35 cellular contexts compared by ENCODE assay signal in the genomic region with DNA sequence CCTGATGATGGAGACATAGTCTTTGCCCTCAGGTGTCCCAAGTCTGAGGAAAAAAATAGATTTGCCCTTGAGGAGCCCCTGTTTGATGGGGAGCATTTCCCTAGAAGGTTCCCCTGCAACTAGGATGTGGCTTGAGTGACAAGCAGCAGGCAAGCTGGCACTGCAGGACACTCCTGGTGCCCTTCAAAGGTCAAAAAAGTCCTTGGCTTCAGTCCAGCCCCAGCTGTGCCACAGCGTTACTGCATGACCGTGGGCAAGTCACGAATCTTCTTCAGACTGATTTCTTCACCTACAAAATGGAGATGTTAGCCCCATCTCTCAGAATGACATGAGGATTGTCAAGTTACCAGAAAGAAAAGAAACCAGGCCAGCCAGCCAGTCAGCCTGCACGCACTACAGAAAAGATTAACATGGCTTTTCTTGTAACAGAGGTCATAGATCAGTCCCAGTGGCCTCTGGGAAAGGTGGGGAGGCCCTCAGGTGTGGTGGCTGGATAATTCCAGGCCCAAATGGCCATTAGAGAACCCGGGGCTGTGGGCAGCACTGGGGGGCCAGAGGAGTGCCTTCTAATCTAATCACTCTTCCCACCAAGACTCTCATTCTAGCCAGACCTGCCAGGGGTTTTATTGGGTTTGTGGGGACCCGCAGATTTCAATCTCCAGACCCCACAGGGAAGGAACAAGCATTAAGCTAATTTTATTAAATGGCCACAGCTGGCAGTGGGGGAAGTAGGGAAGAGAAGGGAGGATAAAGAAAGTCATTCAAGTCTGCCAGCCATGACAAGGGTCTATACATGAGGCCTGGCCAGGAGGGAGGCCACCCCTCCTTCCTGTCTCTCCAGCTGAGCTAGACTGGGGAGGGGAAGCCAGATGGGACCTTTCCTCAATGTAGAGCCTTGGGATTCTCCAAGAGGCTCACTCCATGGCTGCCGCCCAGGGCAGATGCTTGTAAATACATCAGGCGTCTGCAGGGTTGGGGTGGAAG. TPM values are rescaled to one million over a fixed set of nuclear protein-coding genes. Genes with fewer than 3 reads are reported as not detected.
DNase-seq lines count a peak whose midpoint lies in the region; ATAC-seq, FAIRE-seq and TF ChIP-seq lines count a peak whose summit lies in the region.
"Had no signal": no experiment of that assay in that cellular context is flagged by ENCODE, and none has a peak within 500 bp of the region (broad histone marks: within the 10 kb centered on the region; RNA-seq: fewer than 3 reads in every experiment).

No MANE protein-coding gene starts in this region.

- DNase-seq in NCI-H82 treated with DMSO at 0.1 percent for 48 hours (lab: John Stamatoyannopoulos, UW; ENCODE audit: unreplicated experiment): peak; percentile 55
- no peak for DNase-seq in K562 (ENCODE audit: extremely low read depth in 1 of 4, low spot score in 3 of 4)
- no peak for DNase-seq in left colon
- DNase-seq in small intestine: peak; percentile 15
- no peak for DNase-seq in T-helper 2 cell treated with Interferon-gamma antibody and Interleukin-4, amounts not matched to agents 5 μg/mL and 100 μg/mL, for 36 hours (ENCODE audit: low spot score)
- no peak for DNase-seq in stomach
- DNase-seq in esophagus squamous epithelium (lab: John Stamatoyannopoulos, UW): no peak
- DNase-seq: activated CD8-positive, alpha-beta T cell treated with anti-CD3 and anti-CD28 coated beads for 36 hours; activated T-cell treated with anti-CD3 and anti-CD28 coated beads for 4 hours; colonic mucosa; effector memory CD8-positive, alpha-beta T cell; EL; natural killer cell; NCI-H1092 treated with DMSO at 0.1 percent for 48 hours; NCI-H187; NCI-H2171; NCI-H510A treated with DMSO at 0.1 percent for 48 hours; right cardiac atrium; stimulated activated CD4-positive, alpha-beta T cell treated with anti-CD3 and anti-CD28 coated beads, Interleukin-4, amount 100 ng/mL, for 4 hours; stimulated activated naive B cell treated with anti-CD40 and anti-IgM and Interleukin-4, amounts not matched to agents 10 μg/mL and 1 μg/mL and 100 μg/mL, for 72 hours; testis; uterus had no signal

- peak overlapping the region in 1 of 2 experiments; percentile 52; a peak in 1 of 4 replicates for H3K9ac ChIP-seq in K562 (ENCODE audit: insufficient read depth in 1 of 2, low read depth in 2 of 2, low read length in 2 of 2)

- ATAC-seq in K562 (no peak), left colon (peak; percentile 26)
- ATAC-seq: activated CD8-positive, alpha-beta T cell treated with anti-CD3 and anti-CD28 coated beads for 36 hours; activated naive CD4-positive, alpha-beta T cell treated with anti-CD3 and anti-CD28 coated beads, Interleukin-2, amount 50 U/mL, for 72 hours; effector memory CD8-positive, alpha-beta T cell; GM12878; GM23338; natural killer cell; Panc1; right cardiac atrium; stimulated activated naive B cell treated with anti-CD40 and anti-IgM and Interleukin-4, amounts not matched to agents 10 μg/mL and 1 μg/mL and 100 μg/mL, for 72 hours had no signal

- intact Hi-C loops in K562 (cut with micrococcal nuclease) (no loop called here), left colon (cut with DNase I, micrococcal nuclease) (no loop called here), stomach (cut with DNase I; ENCODE audit: low total_unique reads) (no loop called here), esophagus squamous epithelium (cut with DNase I) (no loop called here)

- no peaks in the 10 kb centered on the region for H4K20me1 ChIP-seq in K562 (replicated peaks; ENCODE audit: control insufficient read depth, insufficient read depth, low read length)

- no peaks in the 10 kb centered on the region for H3K9me1 ChIP-seq in K562 (ENCODE audit: control insufficient read depth, insufficient read depth, low read length)

- POLR2A ChIA-PET in K562 (lab: Yijun Ruan, JAX): interaction anchor here (0.7 to 1.2 kb wide), 3 partner anchors 9 to 843 kb away, joined by 3 to 4 read pairs (median 3); no protein-coding TSS in a partner anchor

- H2AFZ ChIP-seq in K562 (ENCODE audit: low read depth, low read length): no peak overlapping the region
- H2AFZ ChIP-seq: GM23338 had no signal

- CTCF ChIA-PET in K562 (lab: Yijun Ruan, JAX; ENCODE audit: low intra/inter-chr PET ratio): no interaction called here

- in situ Hi-C loops in K562 (cut with MboI): no loop called here

- WGBS in K562 (ENCODE audit: insufficient coverage, low coverage, missing lambda C conversion rate): 12% methylated on average over 8 of the region's 8 CpGs
- WGBS in small intestine, 3 donors: 43 to 67% (median 52%) methylated on average over 8 of the region's 8 CpGs
- WGBS in stomach, 5 donors: 66 to 73% (median 68%) methylated on average over 8 of the region's 8 CpGs
- 77 to 78% methylated on average over 4 to 7 of the region's 8 CpGs for WGBS in esophagus squamous epithelium, 2 donors

- no peak overlapping the region for H3K4me2 ChIP-seq in K562 (ENCODE audit: insufficient read depth, low read length)
- H3K4me2 ChIP-seq: GM23338 had no signal

- H3K9me3 Mint-ChIP-seq in T-helper 2 cell treated with Interferon-gamma antibody and Interleukin-4, amounts not matched to agents 5 μg/mL and 100 μg/mL, for 36 hours: no peaks in the 10 kb centered on the region
- H3K9me3 Mint-ChIP-seq: activated CD8-positive, alpha-beta T cell treated with anti-CD3 and anti-CD28 coated beads for 36 hours; activated naive CD4-positive, alpha-beta T cell treated with anti-CD3 and anti-CD28 coated beads, Interleukin-2, amount 50 U/mL, for 72 hours; effector memory CD8-positive, alpha-beta T cell; GM23338; natural killer cell; stimulated activated naive B cell treated with anti-CD40 and anti-IgM and Interleukin-4, amounts not matched to agents 10 μg/mL and 1 μg/mL and 100 μg/mL, for 72 hours had no signal

- TF ChIP-seq RAD21 in K562 (CRISPR knock-in tag; conservative IDR thresholded peaks at IDR 0.05 in 1 of 2, IDR thresholded peaks at IDR 0.05 in 1 of 2): no peak

- no peaks in the 10 kb centered on the region for H3K36me3 ChIP-seq in K562 (ENCODE audit: control insufficient read depth, insufficient read depth, low read length)
- H3K36me3 ChIP-seq in small intestine (ENCODE audit: control insufficient read depth in 2 of 2, insufficient read depth in 2 of 2, low read length in 2 of 2): no peaks in the 10 kb centered on the region
- no peaks in the 10 kb centered on the region for H3K36me3 ChIP-seq in stomach
- H3K36me3 ChIP-seq in esophagus squamous epithelium: no peaks in the 10 kb centered on the region
- H3K36me3 ChIP-seq: colonic mucosa, esophagus muscularis mucosa, uterus had no signal

- TF ChIP-seq CTCF in K562 (IDR thresholded peaks at IDR 0.05 in 2 of 3, conservative IDR thresholded peaks at IDR 0.05 in 1 of 3; ENCODE audit: insufficient read depth in 2 of 3, low read depth in 1 of 3, low read length in 3 of 3): no peak
- no peak for TF ChIP-seq CTCF in stomach (IDR thresholded peaks at IDR 0.05)
- TF ChIP-seq CTCF in esophagus squamous epithelium (IDR thresholded peaks at IDR 0.05): no peak

- TF ChIP-seq EP300 in K562 (IDR thresholded peaks at IDR 0.05; ENCODE audit: low read length): no peak
- TF ChIP-seq EP300 in stomach (IDR thresholded peaks at IDR 0.05): no peak

- peaks cover 2% of the 10 kb centered on the region for H3K4me1 Mint-ChIP-seq in T-helper 2 cell treated with Interferon-gamma antibody and Interleukin-4, amounts not matched to agents 5 μg/mL and 100 μg/mL, for 36 hours (ENCODE audit: low read depth)
- H3K4me1 Mint-ChIP-seq: natural killer cell had no signal

- TF ChIP-seq POLR2A in K562 (conservative IDR thresholded peaks at IDR 0.05): no peak
- no peak for TF ChIP-seq POLR2A in stomach (IDR thresholded peaks at IDR 0.05)
- no peak for TF ChIP-seq POLR2A in esophagus squamous epithelium (IDR thresholded peaks at IDR 0.05)

- no peak overlapping the region for H3K27ac ChIP-seq in K562 (ENCODE audit: extremely low read depth, low read depth, low read length)
- H3K27ac ChIP-seq in small intestine (ENCODE audit: low read depth in 1 of 2, low read length in 1 of 2): no peak overlapping the region
- no peak overlapping the region for H3K27ac ChIP-seq in stomach
- H3K27ac ChIP-seq in esophagus squamous epithelium: no peak overlapping the region
- H3K27ac ChIP-seq: colonic mucosa, esophagus muscularis mucosa, testis, uterus had no signal

- H3K27me3 Mint-ChIP-seq in T-helper 2 cell treated with Interferon-gamma antibody and Interleukin-4, amounts not matched to agents 5 μg/mL and 100 μg/mL, for 36 hours (ENCODE audit: low read depth): peaks cover 59% of the 10 kb centered on the region

- no peak for FAIRE-seq in K562 (lab: Jason Lieb, UNC)
- FAIRE-seq in small intestine (lab: Jason Lieb, UNC): no peak
- FAIRE-seq: bronchial epithelial cell, D721Med, frontal cortex, GM12878, TTC549 had no signal

- H3K4me3 ChIP-seq in K562: no peak overlapping the region
- no peak overlapping the region for H3K4me3 ChIP-seq in small intestine (ENCODE audit: low read depth in 1 of 2, low read length in 2 of 2)
- no peak overlapping the region for H3K4me3 ChIP-seq in stomach
- H3K4me3 ChIP-seq in esophagus squamous epithelium: no peak overlapping the region
- H3K4me3 ChIP-seq: colonic mucosa, esophagus muscularis mucosa, GM12878, GM23338, testis, uterus had no signal

- no peaks in the 10 kb centered on the region for H3K9me3 ChIP-seq in K562 (replicated peaks; ENCODE audit: control insufficient read depth, insufficient read depth, low read depth, low read length)
- no peaks in the 10 kb centered on the region for H3K9me3 ChIP-seq in small intestine (ENCODE audit: control insufficient read depth, low read depth)
- H3K9me3 ChIP-seq in stomach: no peaks in the 10 kb centered on the region
- no peaks in the 10 kb centered on the region for H3K9me3 ChIP-seq in esophagus squamous epithelium
- H3K9me3 ChIP-seq: colonic mucosa, esophagus muscularis mucosa, testis, uterus had no signal

- H3K4me1 ChIP-seq in K562 (replicated peaks in 1 of 2; ENCODE audit: control insufficient read depth in 2 of 2, insufficient read depth in 2 of 2, low read length in 2 of 2): peaks cover 0 to 10% of the 10 kb centered on the region in 2 experiments; a peak in 2 of 5 replicates
- peaks cover 0 to 4% of the 10 kb centered on the region in 2 donors for H3K4me1 ChIP-seq in small intestine (ENCODE audit: control insufficient read depth in 2 of 2, insufficient read depth in 1 of 2, low read depth in 1 of 2, low read length in 1 of 2)
- H3K4me1 ChIP-seq in stomach: peaks cover 8 to 11% (median 10%) of the 10 kb centered on the region in 4 donors
- peaks cover 8 to 13% (median 10%) of the 10 kb centered on the region in 3 donors for H3K4me1 ChIP-seq in esophagus squamous epithelium

- H3K27ac Mint-ChIP-seq in T-helper 2 cell treated with Interferon-gamma antibody and Interleukin-4, amounts not matched to agents 5 μg/mL and 100 μg/mL, for 36 hours: no peak overlapping the region
- H3K27ac Mint-ChIP-seq: activated CD8-positive, alpha-beta T cell treated with anti-CD3 and anti-CD28 coated beads for 36 hours; activated naive CD4-positive, alpha-beta T cell treated with anti-CD3 and anti-CD28 coated beads, Interleukin-2, amount 50 U/mL, for 72 hours; effector memory CD8-positive, alpha-beta T cell; GM23338; natural killer cell; stimulated activated naive B cell treated with anti-CD40 and anti-IgM and Interleukin-4, amounts not matched to agents 10 μg/mL and 1 μg/mL and 100 μg/mL, for 72 hours had no signal

- H3K36me3 Mint-ChIP-seq in T-helper 2 cell treated with Interferon-gamma antibody and Interleukin-4, amounts not matched to agents 5 μg/mL and 100 μg/mL, for 36 hours (ENCODE audit: low read depth): no peaks in the 10 kb centered on the region
- H3K36me3 Mint-ChIP-seq: activated naive CD4-positive, alpha-beta T cell treated with anti-CD3 and anti-CD28 coated beads, Interleukin-2, amount 50 U/mL, for 72 hours; CD14-positive monocyte; natural killer cell; stimulated activated naive B cell treated with anti-CD40 and anti-IgM and Interleukin-4, amounts not matched to agents 10 μg/mL and 1 μg/mL and 100 μg/mL, for 72 hours had no signal

- H3K79me2 ChIP-seq in K562 (ENCODE audit: control insufficient read depth, insufficient read depth, low read length): no peaks in the 10 kb centered on the region

- BruUV-seq in K562 (replicated peaks; lab: Mats Ljungman, UMichigan): no TSS peak

- peaks cover 22 to 42% of the 10 kb centered on the region in 2 experiments for H3K27me3 ChIP-seq in K562 (ENCODE audit: control insufficient read depth in 2 of 2, insufficient read depth in 2 of 2, low read length in 2 of 2)
- peaks cover 0 to 2% of the 10 kb centered on the region in 2 donors for H3K27me3 ChIP-seq in small intestine (ENCODE audit: control insufficient read depth in 2 of 2, insufficient read depth in 2 of 2, low read length in 2 of 2)
- peaks cover 8 to 55% (median 16%) of the 10 kb centered on the region in 3 donors for H3K27me3 ChIP-seq in stomach
- H3K27me3 ChIP-seq in esophagus squamous epithelium: peaks cover 0 to 62% (median 0%) of the 10 kb centered on the region in 4 donors
- H3K27me3 ChIP-seq: testis, uterus had no signal

- no peak overlapping the region for H3K4me3 Mint-ChIP-seq in T-helper 2 cell treated with Interferon-gamma antibody and Interleukin-4, amounts not matched to agents 5 μg/mL and 100 μg/mL, for 36 hours
- H3K4me3 Mint-ChIP-seq: activated CD8-positive, alpha-beta T cell treated with anti-CD3 and anti-CD28 coated beads for 36 hours; effector memory CD8-positive, alpha-beta T cell; GM23338; natural killer cell; stimulated activated naive B cell treated with anti-CD40 and anti-IgM and Interleukin-4, amounts not matched to agents 10 μg/mL and 1 μg/mL and 100 μg/mL, for 72 hours had no signal

RNA-seq across cellular contexts. Expression of a gene that starts 9.7 kb away (rescaled TPM):
- total RNA-seq in K562 (2011; cell fraction: chromatin; rRNA removed; ENCODE audit: low replicate concordance): 142 and 262 TPM in 2 replicates
- 144 and 163 TPM in 2 replicates for total RNA-seq in K562 (2011; cell fraction: nucleolus; rRNA removed)
- total RNA-seq in K562 (2011; cell fraction: nucleoplasm; rRNA removed): 146 and 190 TPM in 2 replicates
- 12.2 and 13.5 TPM in 2 replicates for total RNA-seq in K562 (2014; rRNA removed)
- total RNA-seq in K562 (2014; rRNA removed; fragmentation: Illumina TruSeq; extraction: Trizol): 5.6 and 8.4 TPM in 2 replicates
- 13.2 and 13.7 TPM in 2 replicates for total RNA-seq in K562 (2015; rRNA removed; fragmentation: Illumina TruSeq; extraction: Trizol)
- 39.5 and 42.8 TPM in 2 replicates for total RNA-seq in K562 (2021)
- polyA plus RNA-seq in K562 (2011; rRNA removed): 19.6 and 45.5 TPM in 2 replicates
- polyA plus RNA-seq in K562 (2011; cell fraction: cytosol; rRNA removed): 23.9 TPM in 2 replicates
- polyA plus RNA-seq in K562 (2011; cell fraction: nucleus; rRNA removed): 91.3 and 126 TPM in 2 replicates
- polyA plus RNA-seq in K562 (2012): 15.1 and 19.2 TPM in 2 replicates
- polyA plus RNA-seq in K562 (2014; fragmentation: Illumina TruSeq; extraction: Trizol): 23.2 and 28.8 TPM in 2 replicates
- 1 to 10 TPM; 2.0 to 3.0 TPM for polyA plus RNA-seq in K562 (2014; fragmentation: Nextera tagmentation; extraction: Ambion mirVana)
- polyA plus RNA-seq in K562 (2014; rRNA removed): 32.2 and 42.7 TPM in 2 replicates
- polyA minus RNA-seq in K562 (2011; rRNA and poly(A)+ RNA removed): 16.5 and 16.9 TPM in 2 replicates
- polyA minus RNA-seq in K562 (2011; cell fraction: cytosol; rRNA and poly(A)+ RNA removed): 15.9 and 24.5 TPM in 2 replicates
- 31.2 and 36.0 TPM in 2 replicates for polyA minus RNA-seq in K562 (2011; cell fraction: nucleus; rRNA and poly(A)+ RNA removed)
- 1 to 10 TPM; 3.0 to 8.8 TPM for total RNA-seq in left colon
- 1 to 10 TPM in 1 of 3 donors, under 1 TPM in 2; 0.27 to 9.5 (median 0.45) TPM for polyA plus RNA-seq in small intestine
- total RNA-seq in stomach: 10 to 100 TPM in 1 of 5 donors, 1 to 10 TPM in 1, under 1 TPM in 2, not detected in 1; 0.58 to 12.2 (median 2.0) TPM
- polyA plus RNA-seq in stomach: 1 to 10 TPM in 2 of 3 donors, under 1 TPM in 1; 0.15 to 2.2 (median 1.2) TPM
- 10 to 100 TPM in 1 of 4 donors, 1 to 10 TPM in 3; 3.3 to 11.1 (median 4.8) TPM for total RNA-seq in esophagus squamous epithelium
- total RNA-seq: bronchial epithelial cell had no signal
- polyA plus RNA-seq: CD14-positive monocyte had no signal

RNA-seq across cellular contexts. Expression of a gene that starts 10.8 kb away (rescaled TPM):
- total RNA-seq in K562 (2011; cell fraction: chromatin; rRNA removed; ENCODE audit: low replicate concordance): not detected in 2 replicates
- total RNA-seq in K562 (2011; cell fraction: nucleolus; rRNA removed): 0.26 and 0.33 TPM in 2 replicates
- not detected in 2 replicates for total RNA-seq in K562 (2011; cell fraction: nucleoplasm; rRNA removed)
- total RNA-seq in K562 (2014; rRNA removed): 0.09 TPM in 1 of 2 replicates, not detected in the other
- not detected in 2 replicates for total RNA-seq in K562 (2014; rRNA removed; fragmentation: Illumina TruSeq; extraction: Trizol)
- total RNA-seq in K562 (2015; rRNA removed; fragmentation: Illumina TruSeq; extraction: Trizol): not detected in 2 replicates
- not detected in 2 replicates for total RNA-seq in K562 (2021)
- 0.05 and 0.07 TPM in 2 replicates for polyA plus RNA-seq in K562 (2011; rRNA removed)
- polyA plus RNA-seq in K562 (2011; cell fraction: cytosol; rRNA removed): 0.04 and 0.39 TPM in 2 replicates
- polyA plus RNA-seq in K562 (2011; cell fraction: nucleus; rRNA removed): not detected in 2 replicates
- 0.13 and 0.29 TPM in 2 replicates for polyA plus RNA-seq in K562 (2012)
- not detected in 2 replicates for polyA plus RNA-seq in K562 (2014; fragmentation: Illumina TruSeq; extraction: Trizol)
- not detected for polyA plus RNA-seq in K562 (2014; fragmentation: Nextera tagmentation; extraction: Ambion mirVana)
- polyA plus RNA-seq in K562 (2014; rRNA removed): 0.12 and 0.27 TPM in 2 replicates
- not detected in 2 replicates for polyA minus RNA-seq in K562 (2011; rRNA and poly(A)+ RNA removed)
- polyA minus RNA-seq in K562 (2011; cell fraction: cytosol; rRNA and poly(A)+ RNA removed): not detected in 2 replicates
- polyA minus RNA-seq in K562 (2011; cell fraction: nucleus; rRNA and poly(A)+ RNA removed): not detected in 2 replicates
- 1 to 10 TPM in 1 of 2 donors, under 1 TPM in 1; 0.58 to 3.1 TPM for total RNA-seq in left colon
- 1 to 10 TPM in 2 of 3 donors, not detected in 1; 1.3 to 2.6 TPM for polyA plus RNA-seq in small intestine
- 10 to 100 TPM in 2 of 5 donors, 1 to 10 TPM in 2, not detected in 1; 2.2 to 16.3 (median 8.1) TPM for total RNA-seq in stomach
- 1 to 10 TPM; 2.9 to 8.6 (median 5.2) TPM for polyA plus RNA-seq in stomach
- total RNA-seq in esophagus squamous epithelium: 1 to 10 TPM in 1 of 4 donors, under 1 TPM in 2, not detected in 1; 0.35 to 2.3 (median 0.70) TPM
- total RNA-seq: activated CD8-positive, alpha-beta T cell treated with anti-CD3 and anti-CD28 coated beads for 36 hours; bronchial epithelial cell; GM12878; mononuclear cell; natural killer cell had no signal
- polyA plus RNA-seq: CD14-positive monocyte, GM12878 had no signal

RNA-seq across cellular contexts. Expression of a gene that starts 42.0 kb away (rescaled TPM):
- 1.1 and 2.2 TPM in 2 replicates for total RNA-seq in K562 (2011; cell fraction: chromatin; rRNA removed; ENCODE audit: low replicate concordance)
- total RNA-seq in K562 (2011; cell fraction: nucleolus; rRNA removed): 0.53 and 1.0 TPM in 2 replicates
- 0.95 and 1.5 TPM in 2 replicates for total RNA-seq in K562 (2011; cell fraction: nucleoplasm; rRNA removed)
- 0.36 and 2.1 TPM in 2 replicates for total RNA-seq in K562 (2014; rRNA removed)
- 0.26 and 0.65 TPM in 2 replicates for total RNA-seq in K562 (2014; rRNA removed; fragmentation: Illumina TruSeq; extraction: Trizol)
- total RNA-seq in K562 (2015; rRNA removed; fragmentation: Illumina TruSeq; extraction: Trizol): 0.07 and 0.45 TPM in 2 replicates
- 0.25 and 1.4 TPM in 2 replicates for total RNA-seq in K562 (2021)
- 0.54 and 0.61 TPM in 2 replicates for polyA plus RNA-seq in K562 (2011; rRNA removed)
- polyA plus RNA-seq in K562 (2011; cell fraction: cytosol; rRNA removed): 0.55 and 0.64 TPM in 2 replicates
- 0.91 and 1.0 TPM in 2 replicates for polyA plus RNA-seq in K562 (2011; cell fraction: nucleus; rRNA removed)
- polyA plus RNA-seq in K562 (2012): 0.85 and 3.1 TPM in 2 replicates
- 0.58 and 0.96 TPM in 2 replicates for polyA plus RNA-seq in K562 (2014; fragmentation: Illumina TruSeq; extraction: Trizol)
- under 1 TPM in 1 of 2 experiments, not detected in 1; 0.11 TPM for polyA plus RNA-seq in K562 (2014; fragmentation: Nextera tagmentation; extraction: Ambion mirVana)
- polyA plus RNA-seq in K562 (2014; rRNA removed): 0.35 and 0.90 TPM in 2 replicates
- polyA minus RNA-seq in K562 (2011; rRNA and poly(A)+ RNA removed): 0.03 and 0.56 TPM in 2 replicates
- polyA minus RNA-seq in K562 (2011; cell fraction: cytosol; rRNA and poly(A)+ RNA removed): not detected in 2 replicates
- polyA minus RNA-seq in K562 (2011; cell fraction: nucleus; rRNA and poly(A)+ RNA removed): 0.22 and 0.27 TPM in 2 replicates
- total RNA-seq in left colon: under 1 TPM; 0.11 to 0.37 TPM
- polyA plus RNA-seq in small intestine: 1 to 10 TPM in 1 of 3 donors, under 1 TPM in 1, not detected in 1; 0.45 to 1.3 TPM
- 1 to 10 TPM in 1 of 5 donors, not detected in 4; 9.7 TPM for total RNA-seq in stomach
- 1 to 10 TPM in 1 of 3 donors, under 1 TPM in 2; 0.15 to 1.4 (median 0.23) TPM for polyA plus RNA-seq in stomach
- total RNA-seq in esophagus squamous epithelium: not detected
- total RNA-seq: activated CD8-positive, alpha-beta T cell treated with anti-CD3 and anti-CD28 coated beads for 36 hours; activated naive CD4-positive, alpha-beta T cell treated with anti-CD3 and anti-CD28 coated beads, Interleukin-2, amount 50 U/mL, for 72 hours; bronchial epithelial cell; GM12878; natural killer cell; osteocyte; T-helper 1 cell treated with Interleukin-12 subunit alpha and Interleukin-12 subunit beta and Interleukin-4 antibody, amounts not matched to agents 30 ng/mL and 1 ng/mL, for 36 hours had no signal

RNA-seq across cellular contexts. Expression of a gene that starts 58.0 kb away (rescaled TPM):
- total RNA-seq in K562 (2011; cell fraction: chromatin; rRNA removed; ENCODE audit: low replicate concordance): 580 and 635 TPM in 2 replicates
- 198 and 214 TPM in 2 replicates for total RNA-seq in K562 (2011; cell fraction: nucleolus; rRNA removed)
- 312 and 334 TPM in 2 replicates for total RNA-seq in K562 (2011; cell fraction: nucleoplasm; rRNA removed)
- total RNA-seq in K562 (2014; rRNA removed) (191 and 208 TPM in 2 replicates), K562 (2014; rRNA removed; fragmentation: Illumina TruSeq; extraction: Trizol) (233 and 253 TPM in 2 replicates), K562 (2015; rRNA removed; fragmentation: Illumina TruSeq; extraction: Trizol) (205 and 218 TPM in 2 replicates), K562 (2021) (234 and 245 TPM in 2 replicates), left colon (10 to 100 TPM; 72.6 to 77.5 TPM), stomach (100 to 1,000 TPM in 3 of 5 donors, 10 to 100 TPM in 2; 70.1 to 176 (median 111) TPM), esophagus squamous epithelium (10 to 100 TPM; 53.4 to 85.7 (median 59.8) TPM)
- polyA plus RNA-seq in K562 (2011; rRNA removed) (287 and 362 TPM in 2 replicates), K562 (2014; fragmentation: Illumina TruSeq; extraction: Trizol) (222 and 225 TPM in 2 replicates), K562 (2014; fragmentation: Nextera tagmentation; extraction: Ambion mirVana) (100 to 1,000 TPM in 1 of 2 experiments, 10 to 100 TPM in 1; 65.8 to 116 TPM), K562 (2014; rRNA removed) (125 and 138 TPM in 2 replicates), small intestine (10 to 100 TPM; 19.9 to 42.1 (median 25.4) TPM), stomach (10 to 100 TPM; 15.9 to 28.6 (median 21.2) TPM)
- polyA plus RNA-seq in K562 (2011; cell fraction: cytosol; rRNA removed): 202 and 205 TPM in 2 replicates
- 245 and 269 TPM in 2 replicates for polyA plus RNA-seq in K562 (2011; cell fraction: nucleus; rRNA removed)
- polyA plus RNA-seq in K562 (2012): 126 and 176 TPM in 2 replicates
- 919 and 1,083 TPM in 2 replicates for polyA minus RNA-seq in K562 (2011; rRNA and poly(A)+ RNA removed)
- 160 and 168 TPM in 2 replicates for polyA minus RNA-seq in K562 (2011; cell fraction: cytosol; rRNA and poly(A)+ RNA removed)
- 120 and 201 TPM in 2 replicates for polyA minus RNA-seq in K562 (2011; cell fraction: nucleus; rRNA and poly(A)+ RNA removed)

Comparison
In these comparisons a context has a peak if more than half of its experiments do, and no peak if none do; other contexts are left out.
1. DNase-seq: peak in NCI-H82 treated with DMSO at 0.1 percent for 48 hours (single experiment) and small intestine (single experiment); none in K562 (0 of 4), left colon (0 of 2), T-helper 2 cell treated with Interferon-gamma antibody and Interleukin-4, amounts not matched to agents 5 μg/mL and 100 μg/mL, for 36 hours (single experiment), stomach (single experiment) and esophagus squamous epithelium (single experiment).